ENCODE assay signal across 1 cellular context in genomic region chr1:34879230-34879629, GRCh38.
TF ChIP-seq lines count a peak whose summit lies in the region.

No MANE protein-coding gene starts in this region.

TF ChIP-seq in GM23338, 12 proteins besides CTCF, POLR2A, EP300 and RAD21 (continued from another document):
- TF ChIP-seq ZNF462 (CRISPR knock-in tag; IDR thresholded peaks at IDR 0.05) (no peak), NANOG (IDR thresholded peaks at IDR 0.05; ENCODE audit: borderline replicate concordance) (no peak), EZH2 (IDR thresholded peaks at IDR 0.05; ENCODE audit: low read depth, unreplicated experiment) (no peak), EZH2phosphoT487 (IDR thresholded peaks at IDR 0.05; ENCODE audit: unreplicated experiment) (no peak), ZNF114 (CRISPR knock-in tag; IDR thresholded peaks at IDR 0.05) (no peak)
